ENCODE assay signal across 15 cellular contexts in the genomic region with DNA sequence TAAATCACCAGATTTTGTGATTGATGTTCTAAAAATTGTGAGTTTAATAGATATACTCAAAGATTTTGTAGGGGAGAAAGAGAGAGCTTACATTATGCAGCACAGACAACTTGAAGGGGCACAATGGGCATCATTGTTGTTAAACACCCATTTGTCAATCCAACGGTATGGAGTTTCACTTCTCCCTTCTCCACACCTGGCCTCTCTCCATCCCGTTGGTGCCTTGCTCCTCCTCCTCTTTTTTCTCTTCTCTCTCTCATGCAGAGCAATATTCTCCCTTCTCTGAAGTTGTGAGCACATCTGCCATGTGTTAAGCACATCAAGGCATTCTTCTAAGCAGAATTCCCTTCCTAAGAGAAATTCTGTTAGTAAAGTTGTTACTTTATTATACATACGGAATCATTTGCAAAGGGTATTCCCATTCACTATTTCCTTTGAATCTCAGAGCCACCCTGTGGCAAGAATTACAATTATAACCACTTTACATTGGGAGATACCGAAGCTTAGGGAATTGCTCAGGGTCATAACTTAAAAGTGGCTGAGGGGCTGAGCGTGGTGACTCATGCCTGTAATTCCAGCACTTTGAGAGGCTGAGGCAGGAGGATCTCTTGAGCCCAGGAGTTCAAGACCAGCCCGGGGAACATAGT. TPM values are rescaled to one million over a fixed set of nuclear protein-coding genes. Genes with fewer than 3 reads are reported as not detected.
A peak's percentile ranks its signal among the peaks of the same experiment; 100 is the strongest.
DNase-seq lines count a peak whose midpoint lies in the region; ATAC-seq and TF ChIP-seq lines count a peak whose summit lies in the region.
"Had no signal": no experiment of that assay in that cellular context is flagged by ENCODE, and none has a peak within 500 bp of the region (broad histone marks: within the 10 kb centered on the region; RNA-seq: fewer than 3 reads in every experiment).

No MANE protein-coding gene starts in this region.

- intact Hi-C loops in HCT116 (cut with micrococcal nuclease) (no loop called here), stomach (cut with DNase I; ENCODE audit: low total_unique reads) (no loop called here)

- CTCF ChIA-PET in HCT116 (lab: Charles Lee) = interaction anchor here (0.9 to 1.9 kb wide), 4 partner anchors 14 to 119 kb away, joined by 3 to 10 read pairs (median 3); no protein-coding TSS in a partner anchor

- H3K9ac ChIP-seq in HCT116 (ENCODE audit: low read length) = peak overlapping the region; percentile 58; the same call in 1 of the 2 replicates

- H3K4me3 ChIP-seq in HCT116 (replicated peaks in 1 of 2; ENCODE audit: low read depth in 1 of 2, low read length in 2 of 2) (no peak overlapping the region), SJCRH30 (no peak overlapping the region), fibroblast of the aortic adventitia (ENCODE audit: low read depth, low read length) (no peak overlapping the region), stomach (no peak overlapping the region)

- peak; percentile 67 for ATAC-seq in HCT116
- ATAC-seq: activated T-cell treated with anti-CD3 and anti-CD28 coated beads, Interleukin-2, amount 50 U/mL, for 4 hours; naive thymus-derived CD8-positive, alpha-beta T cell had no signal

- no peak for TF ChIP-seq POLR2A in HCT116 (IDR thresholded peaks at IDR 0.05; ENCODE audit: borderline replicate concordance, extremely low read depth, insufficient read depth, insufficient read length)
- no peak for TF ChIP-seq POLR2A in stomach (IDR thresholded peaks at IDR 0.05)

- peak overlapping the region; percentile 74 for H3K27ac ChIP-seq in HCT116 (ENCODE audit: low read depth, low read length)
- no peak overlapping the region for H3K27ac ChIP-seq in SJCRH30
- no peak overlapping the region for H3K27ac ChIP-seq in stomach

- no TSS peak for BruUV-seq in HCT116 (replicated peaks; lab: Mats Ljungman, UMichigan)

- POLR2A ChIA-PET in HCT116 (lab: Charles Lee) = interaction anchor here (1.0 kb wide), 1 partner anchor 112 kb away, joined by 4 read pairs; no protein-coding TSS in a partner anchor

- H3K27me3 ChIP-seq in HCT116 (ENCODE audit: insufficient read depth, low read length) (no peaks in the 10 kb centered on the region), SJCRH30 (no peaks in the 10 kb centered on the region), stomach (peaks cover 0 to 30% (median 6%) of the 10 kb centered on the region in 3 donors)

- no peaks in the 10 kb centered on the region for H3K79me2 ChIP-seq in HCT116 (ENCODE audit: insufficient read depth, low read length)

- H3K9me3 ChIP-seq in HCT116 (ENCODE audit: control insufficient read depth in 1 of 2, insufficient read depth in 1 of 2, low read depth in 1 of 2, low read length in 2 of 2) (no peaks in the 10 kb centered on the region), SJCRH30 (replicated peaks) (no peaks in the 10 kb centered on the region), stomach (no peaks in the 10 kb centered on the region)

- peak overlapping the region; percentile 66 for H3K4me2 ChIP-seq in HCT116 (ENCODE audit: low read length)

- TF ChIP-seq CTCF in HCT116 (IDR thresholded peaks at IDR 0.05 in 2 of 3, conservative IDR thresholded peaks at IDR 0.05 in 1 of 3; ENCODE audit: borderline replicate concordance in 1 of 3, insufficient read depth in 1 of 3, low read depth in 2 of 3, low read length in 2 of 3) (peak; percentile 34 to 52 (median 47); a peak in 5 of 6 replicates), fibroblast of the aortic adventitia (IDR thresholded peaks at IDR 0.05; ENCODE audit: insufficient read depth, low read length) (peak; percentile 33), stomach (IDR thresholded peaks at IDR 0.05) (no peak)

- RAD21 ChIA-PET in HCT116 (lab: Charles Lee; ENCODE audit: low non-redundant PET in 1 of 2, low total read pairs in 2 of 2, uncharacterized antibody in 2 of 2, unreplicated experiment in 2 of 2) = no interaction called here

- peak overlapping the region; percentile 20 for H2AFZ ChIP-seq in HCT116 (ENCODE audit: low read depth, low read length, poor library complexity, severe bottlenecking)

- TF ChIP-seq EP300 in stomach (IDR thresholded peaks at IDR 0.05) = no peak

- H3K9me2 ChIP-seq in HCT116 (ENCODE audit: insufficient read depth) = no peaks in the 10 kb centered on the region

- TF ChIP-seq RAD21 in HCT116 (IDR thresholded peaks at IDR 0.05; ENCODE audit: low read depth) = peak; percentile 62

- WGBS in stomach, 5 donors = 38 to 52% (median 47%) methylated on average over 6 of the region's 6 CpGs

- no peaks in the 10 kb centered on the region for H4K20me1 ChIP-seq in HCT116 (ENCODE audit: insufficient read depth)

- peaks cover 24 to 37% of the 10 kb centered on the region in 2 experiments for H3K4me1 ChIP-seq in HCT116 (ENCODE audit: control insufficient read depth in 1 of 2, insufficient read depth in 2 of 2, low read length in 2 of 2)
- H3K4me1 ChIP-seq in SJCRH30 = peaks cover 34% of the 10 kb centered on the region
- H3K4me1 ChIP-seq in stomach = no peaks in the 10 kb centered on the region

- H3K36me3 ChIP-seq in HCT116 (ENCODE audit: control insufficient read depth in 1 of 2, insufficient read depth in 2 of 2, low read length in 2 of 2) (no peaks in the 10 kb centered on the region), SJCRH30 (no peaks in the 10 kb centered on the region), stomach (no peaks in the 10 kb centered on the region)

- DNase-seq in AG08395 (ENCODE audit: low spot score) (peak; percentile 64), HCT116 (ENCODE audit: low read depth, low spot score) (peak; percentile 64), SJCRH30 (peak; percentile 13 to 35), fibroblast of the aortic adventitia (ENCODE audit: low read depth) (peak; percentile 56), stomach (no peak), SKM-1 treated with dmso at 0.1 percent for 144 hours (lab: John Stamatoyannopoulos, UW; ENCODE audit: unreplicated experiment) (no peak), T1000 (lab: John Stamatoyannopoulos, UW) (no peak), NCI-H82 (lab: John Stamatoyannopoulos, UW) (no peak)
- DNase-seq: activated T-cell treated with anti-CD3 and anti-CD28 coated beads, Interleukin-2, amount 50 U/mL, for 4 hours; CD4-positive, alpha-beta memory T cell; erythroblast; GOT3; immature natural killer cell; naive thymus-derived CD8-positive, alpha-beta T cell; NCI-H1930 had no signal

TF ChIP-seq in HCT116, 20 proteins besides CTCF, POLR2A, EP300 and RAD21:
- TF ChIP-seq CBX3 (IDR thresholded peaks at IDR 0.05; ENCODE audit: low read depth) (0 out of 2 replicates have a peak, but pooled peaks have one; percentile 16), SRF (IDR thresholded peaks at IDR 0.05; ENCODE audit: low read depth) (peak; percentile 36; the same call in 1 of the 2 replicates), SP1 (IDR thresholded peaks at IDR 0.05; ENCODE audit: low read depth) (peak; percentile 3; the same call in 1 of the 2 replicates), EZH2 (IDR thresholded peaks at IDR 0.05) (no peak), JUND (IDR thresholded peaks at IDR 0.05) (peak; percentile 51), FOSL1 (IDR thresholded peaks at IDR 0.05; ENCODE audit: low read depth) (peak; percentile 53; the same call in 1 of the 2 replicates)
TF ChIP-seq in HCT116: peak in this region for 5.

RNA-seq across cellular contexts. Expression of gene SKAP1, which starts 40.5 kb away (rescaled TPM):
- total RNA-seq in HCT116 (2021; ENCODE audit: unreplicated experiment) (12.4 TPM), fibroblast of the aortic adventitia (ENCODE audit: low replicate concordance) (not detected in 2 replicates), stomach (1 to 10 TPM in 3 of 5 donors, not detected in 2; 2.4 to 4.1 (median 3.2) TPM)
- polyA plus RNA-seq in HCT116 (2012) = 12.0 and 16.1 TPM in 2 replicates
- total RNA-seq in SJCRH30 (2014; rRNA removed; shearing (Covaris generic)) = not detected in 2 replicates
- polyA plus RNA-seq in stomach = 1 to 10 TPM; 2.7 to 4.4 (median 3.2) TPM

Comparison
In these comparisons a context has a peak if more than half of its experiments do, and no peak if none do; other contexts are left out.
1. DNase-seq: peak in AG08395 (single experiment), HCT116 (single experiment), SJCRH30 (2 of 2) and fibroblast of the aortic adventitia (single experiment); none in stomach (single experiment), SKM-1 treated with dmso at 0.1 percent for 144 hours (single experiment), T1000 (single experiment) and NCI-H82 (single experiment).
2. CTCF ChIP-seq: peak in HCT116 (3 of 3) and fibroblast of the aortic adventitia (single experiment); none in stomach (0 of 7).